In genomic region chr3:65142476-65142875, GRCh38 we compare ENCODE assay signal across 28 cellular contexts.
"Had no signal": no experiment of that assay in that cellular context is flagged by ENCODE, and none has a peak within 500 bp of the region (broad histone marks: within the 10 kb centered on the region; RNA-seq: fewer than 3 reads in every experiment).

No MANE protein-coding gene starts in this region.

- H2AFZ ChIP-seq: hepatocyte had no signal

- H3K79me2 ChIP-seq: hepatocyte had no signal

- H3K36me3 ChIP-seq: colonic mucosa, esophagus muscularis mucosa, gastroesophageal sphincter, heart left ventricle, left lung, ovary, sigmoid colon, spleen, thoracic aorta, transverse colon had no signal

- H3K36me3 Mint-ChIP-seq: immature natural killer cell; naive thymus-derived CD8-positive, alpha-beta T cell; stimulated activated naive B cell treated with anti-CD40 and anti-IgM and Interleukin-4, amounts not matched to agents 10 μg/mL and 1 μg/mL and 100 μg/mL, for 72 hours had no signal

- H3K9me3 Mint-ChIP-seq: nephron progenitor cell; stimulated activated naive B cell treated with anti-CD40 and anti-IgM and Interleukin-4, amounts not matched to agents 10 μg/mL and 1 μg/mL and 100 μg/mL, for 72 hours had no signal

- H3K4me2 ChIP-seq: hepatocyte had no signal

- H3K4me1 ChIP-seq: colonic mucosa, esophagus muscularis mucosa, gastroesophageal sphincter, heart left ventricle, left lung, psoas muscle, sigmoid colon, spleen, transverse colon had no signal

- H3K4me3 ChIP-seq: colonic mucosa, esophagus muscularis mucosa, gastroesophageal sphincter, heart left ventricle, hepatocyte, left lung, ovary, psoas muscle, sigmoid colon, skin epidermis, spleen, thoracic aorta, transverse colon had no signal

- H3K4me3 Mint-ChIP-seq: dendritic cell treated with granulocyte-macrophage colony-stimulating factor and Interleukin-4, amounts not matched to agents 40 ng/mL and 50 ng/mL, for 4 days; immature natural killer cell; naive thymus-derived CD8-positive, alpha-beta T cell; nephron progenitor cell; stimulated activated naive B cell treated with anti-CD40 and anti-IgM and Interleukin-4, amounts not matched to agents 10 μg/mL and 1 μg/mL and 100 μg/mL, for 72 hours; stimulated activated naive CD8-positive, alpha-beta T cell treated with anti-CD3 and anti-CD28 coated beads, Interleukin-15, Interleukin-2, amounts not matched to agents 100 ng/mL and 50 ng/mL, for 24 hours had no signal

- H3K27me3 ChIP-seq: colonic mucosa, esophagus muscularis mucosa, foreskin keratinocyte, gastroesophageal sphincter, heart left ventricle, hepatocyte, left lung, ovary, sigmoid colon, spleen, transverse colon had no signal

- H3K9me3 ChIP-seq: colonic mucosa, esophagus muscularis mucosa, gastroesophageal sphincter, heart left ventricle, left lung, ovary, psoas muscle, sigmoid colon, spleen, thoracic aorta, transverse colon had no signal

- H3K4me1 Mint-ChIP-seq: immature natural killer cell; naive thymus-derived CD8-positive, alpha-beta T cell; nephron progenitor cell; stimulated activated naive B cell treated with anti-CD40 and anti-IgM and Interleukin-4, amounts not matched to agents 10 μg/mL and 1 μg/mL and 100 μg/mL, for 72 hours had no signal

- H3K27me3 Mint-ChIP-seq: dendritic cell treated with granulocyte-macrophage colony-stimulating factor and Interleukin-4, amounts not matched to agents 40 ng/mL and 50 ng/mL, for 4 days; naive thymus-derived CD8-positive, alpha-beta T cell; stimulated activated naive B cell treated with anti-CD40 and anti-IgM and Interleukin-4, amounts not matched to agents 10 μg/mL and 1 μg/mL and 100 μg/mL, for 72 hours; stimulated activated naive CD8-positive, alpha-beta T cell treated with anti-CD3 and anti-CD28 coated beads, Interleukin-15, Interleukin-2, amounts not matched to agents 100 ng/mL and 50 ng/mL, for 24 hours had no signal

- DNase-seq: central memory CD4-positive, alpha-beta T cell; colonic mucosa; effector CD8-positive, alpha-beta T cell; foreskin keratinocyte; heart left ventricle; immature natural killer cell; islet precursor cell; left lung; naive thymus-derived CD8-positive, alpha-beta T cell; nephron progenitor cell; occipital lobe; ovary; posterior cingulate gyrus; psoas muscle; right cardiac atrium; sigmoid colon; spleen; stimulated activated CD4-positive, alpha-beta T cell treated with anti-CD3 and anti-CD28 coated beads, Interleukin-15, amount 100 ng/mL, for 24 hours; stimulated activated CD4-positive, alpha-beta T cell treated with anti-CD3 and anti-CD28 coated beads, Interleukin-2, amount 100 ng/mL, for 48 hours; stimulated activated naive B cell treated with anti-CD40 and anti-IgM and Interleukin-4, amounts not matched to agents 10 μg/mL and 1 μg/mL and 100 μg/mL, for 72 hours; transverse colon had no signal

- H3K27ac Mint-ChIP-seq: dendritic cell treated with granulocyte-macrophage colony-stimulating factor and Interleukin-4, amounts not matched to agents 40 ng/mL and 50 ng/mL, for 4 days; immature natural killer cell; naive thymus-derived CD8-positive, alpha-beta T cell; nephron progenitor cell; stimulated activated naive B cell treated with anti-CD40 and anti-IgM and Interleukin-4, amounts not matched to agents 10 μg/mL and 1 μg/mL and 100 μg/mL, for 72 hours; stimulated activated naive CD8-positive, alpha-beta T cell treated with anti-CD3 and anti-CD28 coated beads, Interleukin-15, Interleukin-2, amounts not matched to agents 100 ng/mL and 50 ng/mL, for 24 hours had no signal

- ATAC-seq: foreskin keratinocyte; gastroesophageal sphincter; heart left ventricle; left lung; naive thymus-derived CD8-positive, alpha-beta T cell; psoas muscle; right cardiac atrium; stimulated activated naive B cell treated with anti-CD40 and anti-IgM and Interleukin-4, amounts not matched to agents 10 μg/mL and 1 μg/mL and 100 μg/mL, for 72 hours had no signal

- H3K27ac ChIP-seq: colonic mucosa, esophagus muscularis mucosa, foreskin keratinocyte, gastroesophageal sphincter, heart left ventricle, hepatocyte, left lung, ovary, psoas muscle, sigmoid colon, skin epidermis, spleen, thoracic aorta, transverse colon had no signal
